Comparison of ENCODE assay signal across 10 cellular contexts in the genomic region with DNA sequence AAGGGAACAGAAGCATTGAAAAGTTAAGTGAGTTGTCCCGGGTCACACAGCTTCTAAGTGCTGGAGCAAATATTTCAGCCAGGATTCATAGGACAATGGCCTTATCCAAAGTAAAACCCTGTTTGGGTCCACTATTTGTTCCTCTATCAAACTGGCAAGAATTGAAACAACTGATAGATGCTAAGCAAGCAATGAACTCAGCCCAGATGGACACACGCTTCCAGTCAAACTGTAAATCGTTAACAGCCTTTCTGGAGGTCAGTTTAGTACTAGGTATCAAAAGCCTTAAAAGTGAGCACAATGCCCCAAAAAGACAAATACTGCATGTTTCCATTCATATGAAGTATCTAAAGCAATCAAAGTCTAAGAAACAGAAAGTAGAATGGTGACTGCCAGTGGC. TPM values are rescaled to one million over a fixed set of nuclear protein-coding genes. Genes with fewer than 3 reads are reported as not detected.
DNase-seq lines count a peak whose midpoint lies in the region; ATAC-seq and TF ChIP-seq lines count a peak whose summit lies in the region.
"Had no signal": no experiment of that assay in that cellular context is flagged by ENCODE, and none has a peak within 500 bp of the region (broad histone marks: within the 10 kb centered on the region; RNA-seq: fewer than 3 reads in every experiment).

No MANE protein-coding gene starts in this region.

- 98% methylated on average over 3 of the region's 3 CpGs for WGBS in mammary epithelial cell (ENCODE audit: low coverage, missing lambda C conversion rate)

- CTCF ChIA-PET in mammary epithelial cell (lab: Charles Lee; ENCODE audit: low non-redundant PET) = interaction anchor here (0.6 kb wide), 1 partner anchor 283 kb away, joined by 3 read pairs; no protein-coding TSS in a partner anchor

- peak overlapping the region; percentile 78 for H2AFZ ChIP-seq in ACC112 (ENCODE audit: low read length, unreplicated experiment)
- no peak overlapping the region for H2AFZ ChIP-seq in mammary epithelial cell (ENCODE audit: low read depth, low read length)

- intact Hi-C loops in mammary epithelial cell (cut with micrococcal nuclease) = no loop called here
- intact Hi-C loops in natural killer cell (cut with micrococcal nuclease) = loop anchor here (1.0 kb wide), 2 partner anchors 28 to 51 kb away; a partner anchor contains a TSS

- H3K4me3 ChIP-seq in ACC112 (ENCODE audit: low read depth, low read length) (peak overlapping the region; percentile 98), mammary epithelial cell (replicated peaks in 1 of 3; ENCODE audit: insufficient read depth in 1 of 3, low read depth in 2 of 3, low read length in 3 of 3) (no peak overlapping the region)

- no peaks in the 10 kb centered on the region for H3K9me3 ChIP-seq in mammary epithelial cell (replicated peaks; ENCODE audit: insufficient read depth, low read length)
- H3K9me3 ChIP-seq: HAP-1 had no signal

- no peak for ATAC-seq in natural killer cell

- peaks cover 4% of the 10 kb centered on the region; the same call in 1 of the 2 replicates for H3K9me3 Mint-ChIP-seq in HFFc6
- H3K9me3 Mint-ChIP-seq in natural killer cell = no peaks in the 10 kb centered on the region

- no peak overlapping the region for H3K9ac ChIP-seq in mammary epithelial cell (ENCODE audit: insufficient read depth, low read length)

- H3K79me2 ChIP-seq in ACC112 (ENCODE audit: control insufficient read depth, insufficient read depth, low read length, unreplicated experiment) (peaks cover 4% of the 10 kb centered on the region), mammary epithelial cell (ENCODE audit: insufficient read depth, low read length) (peaks cover 24% of the 10 kb centered on the region)

- no TSS peak for BruUV-seq in mammary epithelial cell (replicated peaks; lab: Mats Ljungman, UMichigan)

- no peaks in the 10 kb centered on the region for H4K20me1 ChIP-seq in mammary epithelial cell (ENCODE audit: insufficient read depth, low read length)

- TF ChIP-seq CTCF in HFFc6 (IDR thresholded peaks at IDR 0.05) (no peak), mammary epithelial cell (conservative IDR thresholded peaks at IDR 0.05 in 1 of 2, IDR thresholded peaks at IDR 0.05 in 1 of 2; ENCODE audit: extremely low read depth in 1 of 2, insufficient read depth in 1 of 2, low read depth in 1 of 2, low read length in 2 of 2) (no peak), natural killer cell (IDR thresholded peaks at IDR 0.05) (no peak)

- in situ Hi-C loops in mammary epithelial cell (cut with MboI; ENCODE audit: low sequenced_read_pairs in 2 of 2) = no loop called here

- H3K4me1 Mint-ChIP-seq in HFFc6 (ENCODE audit: low read depth) = peaks cover 59% of the 10 kb centered on the region
- peaks cover 19 to 31% of the 10 kb centered on the region in 2 donors for H3K4me1 Mint-ChIP-seq in natural killer cell

- H3K27ac Mint-ChIP-seq in HFFc6 (peak overlapping the region; percentile 31; the same call in 1 of the 2 replicates), natural killer cell (no peak overlapping the region)

- H3K27ac ChIP-seq in ACC112 (ENCODE audit: low read depth, low read length) = no peak overlapping the region
- no peak overlapping the region for H3K27ac ChIP-seq in mammary epithelial cell (ENCODE audit: insufficient read depth, low read depth, low read length)

- dilution Hi-C loops in mammary epithelial cell (cut with HindIII; ENCODE audit: low sequenced_read_pairs) = no loop called here

- H3K27me3 ChIP-seq in ACC112 (ENCODE audit: insufficient read depth, low read length) (no peaks in the 10 kb centered on the region), mammary epithelial cell (ENCODE audit: insufficient read depth, low read length) (no peaks in the 10 kb centered on the region)

- H3K4me2 ChIP-seq in mammary epithelial cell (ENCODE audit: insufficient read depth, low read depth, low read length) = peak overlapping the region; percentile 94

- no peaks in the 10 kb centered on the region for H3K36me3 ChIP-seq in ACC112 (ENCODE audit: insufficient read depth, low read length)
- no peaks in the 10 kb centered on the region for H3K36me3 ChIP-seq in mammary epithelial cell (ENCODE audit: insufficient read depth, low read length)
- H3K36me3 ChIP-seq: HAP-1 had no signal

- H3K36me3 Mint-ChIP-seq in HFFc6 (ENCODE audit: low read depth) (peaks cover 19% of the 10 kb centered on the region), natural killer cell (no peaks in the 10 kb centered on the region)

- H3K4me1 ChIP-seq in ACC112 (ENCODE audit: control insufficient read depth, insufficient read depth, low read length, unreplicated experiment) = peaks cover 18% of the 10 kb centered on the region
- H3K4me1 ChIP-seq in mammary epithelial cell (ENCODE audit: insufficient read depth, low read length) = peaks cover 17% of the 10 kb centered on the region

- DNase-seq in HFFc6 (no peak), mammary epithelial cell (no peak), natural killer cell (no peak), HK-2 (ENCODE audit: unreplicated experiment) (no peak), KG1 (lab: John Stamatoyannopoulos, UW) (no peak), DMS153 treated with DMSO at 0.1 percent for 48 hours (lab: John Stamatoyannopoulos, UW; ENCODE audit: unreplicated experiment) (no peak)
- DNase-seq in activated effector memory CD4-positive, alpha-beta T cell treated with Interleukin-2 at 50 U/mL for 16 hours = no peak

- no peaks in the 10 kb centered on the region for H3K27me3 Mint-ChIP-seq in HFFc6 (ENCODE audit: insufficient read depth)
- no peaks in the 10 kb centered on the region for H3K27me3 Mint-ChIP-seq in natural killer cell (ENCODE audit: low read depth in 2 of 2)

- H3K4me3 Mint-ChIP-seq in HFFc6 (peak overlapping the region; percentile 88), natural killer cell (peak overlapping the region; percentile 80)

RNA-seq across cellular contexts. Expression of a gene that starts 0.8 kb away (rescaled TPM):
- 10 to 100 TPM in 5 of 6 experiments, 1 to 10 TPM in 1; 9.6 to 17.8 (median 14.7) TPM for total RNA-seq in HFFc6 (2021; fragmentation: NEBNext Ultra II Directional; extraction: Animal tissue kit (Norgen Biotek cat#: 25700))
- total RNA-seq in mammary epithelial cell (10 to 100 TPM in 1 of 2 donors, 1 to 10 TPM in 1; 7.0 to 15.2 TPM), natural killer cell (10 to 100 TPM; 13.8 to 16.1 (median 15.2) TPM)
- polyA plus RNA-seq in mammary epithelial cell = 9.1 TPM
- 1.1 TPM for polyA minus RNA-seq in mammary epithelial cell

RNA-seq across cellular contexts. Expression of a gene that starts 1.1 kb away (rescaled TPM):
- total RNA-seq in HFFc6 (2021; fragmentation: NEBNext Ultra II Directional; extraction: Animal tissue kit (Norgen Biotek cat#: 25700)) = 10 to 100 TPM in 3 of 6 experiments, 1 to 10 TPM in 3; 8.9 to 12.3 (median 10.4) TPM
- total RNA-seq in mammary epithelial cell = 10 to 100 TPM; 11.2 to 15.3 TPM
- polyA plus RNA-seq in mammary epithelial cell = 5.5 TPM
- 6.4 TPM for polyA minus RNA-seq in mammary epithelial cell
- 1 to 10 TPM; 7.0 to 7.5 (median 7.5) TPM for total RNA-seq in natural killer cell

RNA-seq across cellular contexts. Expression of a gene that starts 28.4 kb away (rescaled TPM):
- 1 to 10 TPM; 4.3 to 5.8 (median 5.4) TPM for total RNA-seq in HFFc6 (2021; fragmentation: NEBNext Ultra II Directional; extraction: Animal tissue kit (Norgen Biotek cat#: 25700))
- 1 to 10 TPM; 7.8 to 8.7 TPM for total RNA-seq in mammary epithelial cell
- 7.7 TPM for polyA plus RNA-seq in mammary epithelial cell
- 7.4 TPM for polyA minus RNA-seq in mammary epithelial cell
- 1 to 10 TPM; 2.8 to 5.7 (median 5.2) TPM for total RNA-seq in natural killer cell

RNA-seq across cellular contexts. Expression of a gene that starts 33.2 kb away (rescaled TPM):
- total RNA-seq in HFFc6 (2021; fragmentation: NEBNext Ultra II Directional; extraction: Animal tissue kit (Norgen Biotek cat#: 25700)) = not detected
- total RNA-seq in mammary epithelial cell = under 1 TPM in 1 of 2 donors, not detected in 1; 0.16 TPM
- 0.02 TPM for polyA plus RNA-seq in mammary epithelial cell
- polyA minus RNA-seq in mammary epithelial cell = not detected
- total RNA-seq in natural killer cell = 1 to 10 TPM in 1 of 3 donors, under 1 TPM in 2; 0.18 to 1.4 (median 0.33) TPM
- total RNA-seq: SK-MEL-5 had no signal

RNA-seq across cellular contexts. Expression of a gene that starts 50.9 kb away (rescaled TPM):
- 1 to 10 TPM; 4.9 to 8.8 (median 6.0) TPM for total RNA-seq in HFFc6 (2021; fragmentation: NEBNext Ultra II Directional; extraction: Animal tissue kit (Norgen Biotek cat#: 25700))
- total RNA-seq in mammary epithelial cell (10 to 100 TPM in 1 of 2 donors, 1 to 10 TPM in 1; 4.0 to 11.0 TPM), natural killer cell (10 to 100 TPM; 10.1 to 17.1 (median 12.7) TPM)
- 5.8 TPM for polyA plus RNA-seq in mammary epithelial cell
- not detected for polyA minus RNA-seq in mammary epithelial cell
